15 cellular contexts compared by ENCODE assay signal in genomic region chr2:102229141-102229764, GRCh38. TPM values are rescaled to one million over a fixed set of nuclear protein-coding genes. Genes with fewer than 3 reads are reported as not detected.
DNase-seq lines count a peak whose midpoint lies in the region; ATAC-seq, FAIRE-seq and TF ChIP-seq lines count a peak whose summit lies in the region.
"Had no signal": no experiment of that assay in that cellular context is flagged by ENCODE, and none has a peak within 500 bp of the region (broad histone marks: within the 10 kb centered on the region; RNA-seq: fewer than 3 reads in every experiment).

No MANE protein-coding gene starts in this region.

- H3K36me3 Mint-ChIP-seq in activated naive CD8-positive, alpha-beta T cell: peaks cover 2% of the 10 kb centered on the region
- H3K36me3 Mint-ChIP-seq in activated naive CD8-positive, alpha-beta T cell treated with anti-CD3 and anti-CD28 coated beads for 36 hours: peaks cover 3% of the 10 kb centered on the region

- DNase-seq in activated naive CD8-positive, alpha-beta T cell treated with anti-CD3 and anti-CD28 coated beads for 36 hours: no peak
- peak; percentile 16 to 47 for DNase-seq in cardiac fibroblast (ENCODE audit: low read depth in 2 of 2)
- DNase-seq in omental fat pad (ENCODE audit: low spot score): no peak
- no peak for DNase-seq in NCI-H446 treated with DMSO at 0.1 percent for 48 hours (lab: John Stamatoyannopoulos, UW)
- DNase-seq: activated naive CD4-positive, alpha-beta T cell treated with Interleukin-2 at 50 U/mL for 16 hours; head of caudate nucleus; stimulated activated CD4-positive, alpha-beta T cell treated with anti-CD3 and anti-CD28 coated beads, Interleukin-2, amount 100 ng/mL, for 48 hours had no signal

- H3K9me3 Mint-ChIP-seq in activated naive CD8-positive, alpha-beta T cell (ENCODE audit: low read depth): no peaks in the 10 kb centered on the region
- peaks cover 4% of the 10 kb centered on the region for H3K9me3 Mint-ChIP-seq in activated naive CD8-positive, alpha-beta T cell treated with anti-CD3 and anti-CD28 coated beads for 36 hours

- peak overlapping the region in 1 of 5 donors; percentile 28 for H3K9ac ChIP-seq in subcutaneous abdominal adipose tissue (ENCODE audit: low read length in 5 of 5)

- H3K27ac ChIP-seq in subcutaneous abdominal adipose tissue (ENCODE audit: low read depth, low read length): peak overlapping the region; percentile 94

- no peaks in the 10 kb centered on the region for H3K9me3 ChIP-seq in subcutaneous abdominal adipose tissue (ENCODE audit: control insufficient read depth in 5 of 5, low read length in 5 of 5)
- H3K9me3 ChIP-seq: SJSA1 had no signal

- peak overlapping the region; percentile 3 for H3K4me3 Mint-ChIP-seq in activated naive CD8-positive, alpha-beta T cell
- no peak overlapping the region for H3K4me3 Mint-ChIP-seq in activated naive CD8-positive, alpha-beta T cell treated with anti-CD3 and anti-CD28 coated beads for 36 hours

- H3K27me3 ChIP-seq in subcutaneous abdominal adipose tissue (ENCODE audit: control insufficient read depth in 5 of 5, insufficient read depth in 4 of 5, low read length in 5 of 5): peaks cover 0 to 3% (median 0%) of the 10 kb centered on the region in 5 donors
- H3K27me3 ChIP-seq: SJSA1 had no signal

- H3K27me3 Mint-ChIP-seq in activated naive CD8-positive, alpha-beta T cell: no peaks in the 10 kb centered on the region
- H3K27me3 Mint-ChIP-seq in activated naive CD8-positive, alpha-beta T cell treated with anti-CD3 and anti-CD28 coated beads for 36 hours: peaks cover 2% of the 10 kb centered on the region

- peaks cover 14 to 29% (median 28%) of the 10 kb centered on the region in 5 donors for H3K4me1 ChIP-seq in subcutaneous abdominal adipose tissue (ENCODE audit: control insufficient read depth in 5 of 5, insufficient read depth in 5 of 5, low read length in 5 of 5)

- peak overlapping the region; percentile 87 for H3K27ac Mint-ChIP-seq in activated naive CD8-positive, alpha-beta T cell
- no peak overlapping the region for H3K27ac Mint-ChIP-seq in activated naive CD8-positive, alpha-beta T cell treated with anti-CD3 and anti-CD28 coated beads for 36 hours

- H3K4me3 ChIP-seq in cardiac fibroblast (replicated peaks in 1 of 2; ENCODE audit: low read depth in 2 of 2, low read length in 2 of 2) (no peak overlapping the region), subcutaneous abdominal adipose tissue (ENCODE audit: low read depth in 1 of 5, low read length in 5 of 5) (no peak overlapping the region)
- H3K4me3 ChIP-seq: SJSA1 had no signal

- peaks cover 43% of the 10 kb centered on the region for H3K4me1 Mint-ChIP-seq in activated naive CD8-positive, alpha-beta T cell (ENCODE audit: low read depth)
- H3K4me1 Mint-ChIP-seq in activated naive CD8-positive, alpha-beta T cell treated with anti-CD3 and anti-CD28 coated beads for 36 hours: peaks cover 45% of the 10 kb centered on the region

- TF ChIP-seq CTCF in cardiac fibroblast (IDR thresholded peaks at IDR 0.05; ENCODE audit: low read depth, low read length) (no peak), omental fat pad (IDR thresholded peaks at IDR 0.05) (no peak)

- H3K36me3 ChIP-seq in subcutaneous abdominal adipose tissue (ENCODE audit: control insufficient read depth in 5 of 5, insufficient read depth in 5 of 5, low read length in 5 of 5): no peaks in the 10 kb centered on the region
- H3K36me3 ChIP-seq: SJSA1 had no signal

- peak; percentile 96 for FAIRE-seq in islet of Langerhans (lab: Jason Lieb, UNC)
- FAIRE-seq: bronchial epithelial cell, G401.6, TTC549 had no signal

- ATAC-seq in HG03108 (IDR thresholded peaks at IDR 0.05; ENCODE audit: unreplicated experiment): no peak
- ATAC-seq in omental fat pad (ENCODE audit: low FRiP score): no peak

RNA-seq across cellular contexts. Expression of gene IL1RL2, which starts 42.4 kb away (rescaled TPM):
- total RNA-seq in activated naive CD8-positive, alpha-beta T cell treated with anti-CD3 and anti-CD28 coated beads for 36 hours: under 1 TPM in 1 of 2 experiments, not detected in 1; 0.25 TPM
- total RNA-seq in omental fat pad: 1 to 10 TPM in 3 of 4 donors, under 1 TPM in 1; 0.31 to 5.3 (median 2.1) TPM
- total RNA-seq: SJSA1 had no signal

Comparison
In these comparisons a context has a peak if more than half of its experiments do, and no peak if none do; other contexts are left out.
1. DNase-seq: peak in cardiac fibroblast (2 of 2); none in activated naive CD8-positive, alpha-beta T cell treated with anti-CD3 and anti-CD28 coated beads for 36 hours (single experiment), omental fat pad (single experiment) and NCI-H446 treated with DMSO at 0.1 percent for 48 hours (single experiment).